Comparison of ENCODE assay signal across 8 cellular contexts in genomic region chr1:89525169-89525855, GRCh38. TPM values are rescaled to one million over a fixed set of nuclear protein-coding genes. Genes with fewer than 3 reads are reported as not detected.
DNase-seq lines count a peak whose midpoint lies in the region; ATAC-seq and TF ChIP-seq lines count a peak whose summit lies in the region.

No MANE protein-coding gene starts in this region.

- H3K36me3 ChIP-seq in duodenal mucosa (ENCODE audit: control insufficient read depth in 1 of 2, insufficient read depth in 2 of 2, low read length in 2 of 2), result no peaks in the 10 kb centered on the region
- H3K36me3 ChIP-seq in mesenchymal stem cell (ENCODE audit: control insufficient read depth in 1 of 2, insufficient read depth in 2 of 2, low read depth in 1 of 2, low read length in 2 of 2), result no peaks in the 10 kb centered on the region

- peak overlapping the region; percentile 49 for H2BK15ac ChIP-seq in mesenchymal stem cell (ENCODE audit: low read depth, poor library complexity, severe bottlenecking)

- H3K4me1 ChIP-seq in duodenal mucosa (ENCODE audit: control insufficient read depth in 1 of 2, insufficient read depth in 2 of 2, low read length in 2 of 2) (peaks cover 9 to 22% of the 10 kb centered on the region in 2 donors), mesenchymal stem cell (ENCODE audit: control insufficient read depth, insufficient read depth, low read depth, low read length) (peaks cover 10% of the 10 kb centered on the region)

- H2BK120ac ChIP-seq in mesenchymal stem cell (ENCODE audit: low read depth, low read length), result no peak overlapping the region

- no peaks in the 10 kb centered on the region for H3K79me1 ChIP-seq in mesenchymal stem cell (replicated peaks; ENCODE audit: low read length, poor library complexity, severe bottlenecking)

- H3K27ac ChIP-seq in duodenal mucosa (ENCODE audit: low read depth, low read length) (peak overlapping the region; percentile 93), mesenchymal stem cell (ENCODE audit: low read length, poor library complexity, severe bottlenecking) (no peak overlapping the region)

- DNase-seq in GM12864 (ENCODE audit: low read depth) (no peak), HFF-Myc (ENCODE audit: extremely low read depth, low read depth) (no peak), NCI-H1105 treated with DMSO at 0.1 percent for 48 hours (lab: John Stamatoyannopoulos, UW) (peak; percentile 79), mesenchymal stem cell (peak; percentile 41)
- peak; percentile 16 for DNase-seq in activated CD4-positive, alpha-beta T cell treated with anti-CD3 and anti-CD28 coated beads for 1 hour
- peak in 5 of 6 experiments; percentile 35 to 64 (median 49) for DNase-seq in stimulated activated naive CD4-positive, alpha-beta T cell (lab: John Stamatoyannopoulos, UW)

- peak overlapping the region in 1 of 2 experiments; percentile 95 for H3K14ac ChIP-seq in mesenchymal stem cell (ENCODE audit: low read length in 2 of 2)

- H2AFZ ChIP-seq in mesenchymal stem cell (ENCODE audit: low read depth, low read length), result peak overlapping the region; percentile 73

- peak overlapping the region; percentile 56 to 91 for H2BK12ac ChIP-seq in mesenchymal stem cell (ENCODE audit: low read length in 2 of 2)

- H4K8ac ChIP-seq in mesenchymal stem cell (ENCODE audit: low read length), result peak overlapping the region; percentile 94

- peak overlapping the region; percentile 95 to 99 for H3K9ac ChIP-seq in duodenal mucosa (ENCODE audit: low read depth in 1 of 2, low read length in 2 of 2)
- peak overlapping the region; percentile 90 for H3K9ac ChIP-seq in mesenchymal stem cell (ENCODE audit: low read length)

- no peak for ATAC-seq in HG03439 (IDR thresholded peaks at IDR 0.05; ENCODE audit: unreplicated experiment)

- TF ChIP-seq CTCF in GM12864 (IDR thresholded peaks at IDR 0.05; ENCODE audit: low read depth, low read length, missing control alignments), result no peak
- no peak for TF ChIP-seq CTCF in HFF-Myc (IDR thresholded peaks at IDR 0.05; ENCODE audit: low read depth, low read length, missing control alignments)

- no peak overlapping the region for H3K23ac ChIP-seq in mesenchymal stem cell (ENCODE audit: low read length in 2 of 2)

- 1% methylated on average over 33 of the region's 35 CpGs for WGBS in mesenchymal stem cell

- peak overlapping the region; percentile 62 to 66 for H3K18ac ChIP-seq in mesenchymal stem cell (ENCODE audit: low read depth in 1 of 2, low read length in 2 of 2)

- peak overlapping the region in 1 of 2 experiments; percentile 57 for H3K4ac ChIP-seq in mesenchymal stem cell (ENCODE audit: low read depth in 1 of 2, low read length in 2 of 2)

- peak overlapping the region; percentile 98 for H3K4me2 ChIP-seq in mesenchymal stem cell (ENCODE audit: low read length, poor library complexity, severe bottlenecking)

- no peak overlapping the region for H2BK5ac ChIP-seq in mesenchymal stem cell (ENCODE audit: low read depth, low read length, poor library complexity, severe bottlenecking)

- H2AK5ac ChIP-seq in mesenchymal stem cell (ENCODE audit: low read length, severe bottlenecking), result no peak overlapping the region

- no peaks in the 10 kb centered on the region for H3K27me3 ChIP-seq in duodenal mucosa (ENCODE audit: control insufficient read depth in 1 of 2, insufficient read depth in 2 of 2, low read length in 2 of 2)
- no peaks in the 10 kb centered on the region for H3K27me3 ChIP-seq in mesenchymal stem cell (ENCODE audit: control insufficient read depth in 1 of 2, insufficient read depth in 1 of 2, low read length in 2 of 2)

- H4K91ac ChIP-seq in mesenchymal stem cell (ENCODE audit: low read length), result peak overlapping the region; percentile 72

- no peaks in the 10 kb centered on the region for H3K9me3 ChIP-seq in duodenal mucosa (ENCODE audit: control insufficient read depth in 1 of 2, low read length in 2 of 2)
- H3K9me3 ChIP-seq in mesenchymal stem cell (ENCODE audit: control insufficient read depth, low read length), result no peaks in the 10 kb centered on the region

- H3K4me3 ChIP-seq in GM12864 (ENCODE audit: low read depth, low read length) (peak overlapping the region; percentile 98), HFF-Myc (replicated peaks; ENCODE audit: low read depth, low read length) (peak overlapping the region; percentile 77), duodenal mucosa (ENCODE audit: low read depth in 1 of 2, low read length in 2 of 2) (peak overlapping the region; percentile 89 to 100), mesenchymal stem cell (ENCODE audit: insufficient read depth in 1 of 2, low read depth in 1 of 2, low read length in 2 of 2) (peak overlapping the region; percentile 91 to 92)

RNA-seq across cellular contexts. Expression of gene LRRC8B, which starts 0.7 kb away (rescaled TPM):
- polyA plus RNA-seq in mesenchymal stem cell (2013, experiment 1 of 2), result 2.2 TPM
- 2.2 TPM for polyA plus RNA-seq in mesenchymal stem cell (2013, experiment 2 of 2)

Comparison
In these comparisons a context has a peak if more than half of its experiments do, and no peak if none do; other contexts are left out.
1. DNase-seq: peak in NCI-H1105 treated with DMSO at 0.1 percent for 48 hours (single experiment), activated CD4-positive, alpha-beta T cell treated with anti-CD3 and anti-CD28 coated beads for 1 hour (single experiment), mesenchymal stem cell (single experiment) and stimulated activated naive CD4-positive, alpha-beta T cell (5 of 6); none in GM12864 (single experiment) and HFF-Myc (single experiment).
2. Peak in every context shown above with its lines, with median percentiles within 50 percentile points of each other: H3K4me3 ChIP-seq.